12 cellular contexts compared by ENCODE assay signal in genomic region chr22:30720263-30720837, GRCh38.
"Had no signal": no experiment of that assay in that cellular context is flagged by ENCODE, and none has a peak within 500 bp of the region (broad histone marks: within the 10 kb centered on the region; RNA-seq: fewer than 3 reads in every experiment).

No MANE protein-coding gene starts in this region.

- H3K4me1 ChIP-seq: gastroesophageal sphincter had no signal

- H3K36me3 ChIP-seq: gastroesophageal sphincter, ovary had no signal

- H3K4me3 ChIP-seq: dorsolateral prefrontal cortex, gastroesophageal sphincter, lung, ovary had no signal

- H3K27me3 ChIP-seq: dorsolateral prefrontal cortex, gastroesophageal sphincter, ovary had no signal

- H3K27ac ChIP-seq: gastroesophageal sphincter, ovary had no signal

- ATAC-seq: activated CD4-positive, CD25-positive, alpha-beta regulatory T cell treated with anti-CD3 and anti-CD28 coated beads, Interleukin-2, amount 50 U/mL, for 24 hours; gastroesophageal sphincter; left colon; stimulated activated effector memory CD8-positive, alpha-beta T cell treated with anti-CD3 and anti-CD28 coated beads, Interleukin-12 subunit alpha, Interleukin-12 subunit beta, amount 100 ng/mL, for 72 hours had no signal

- FAIRE-seq: islet of Langerhans had no signal

- DNase-seq: activated CD4-positive, alpha-beta T cell treated with anti-CD3 and anti-CD28 coated beads, Interleukin-2, amount 50 U/mL, for 1 hour; activated naive CD4-positive, alpha-beta T cell treated with Interleukin-2 at 50 U/mL for 16 hours; left colon; midbrain; ovary; stimulated activated CD4-positive, alpha-beta T cell treated with anti-CD3 and anti-CD28 coated beads, Interleukin-12 subunit alpha, Interleukin-12 subunit beta, amount 100 ng/mL, for 4 hours had no signal

- H3K9me3 ChIP-seq: gastroesophageal sphincter, ovary had no signal
